8 cellular contexts compared by ENCODE assay signal in the genomic region with DNA sequence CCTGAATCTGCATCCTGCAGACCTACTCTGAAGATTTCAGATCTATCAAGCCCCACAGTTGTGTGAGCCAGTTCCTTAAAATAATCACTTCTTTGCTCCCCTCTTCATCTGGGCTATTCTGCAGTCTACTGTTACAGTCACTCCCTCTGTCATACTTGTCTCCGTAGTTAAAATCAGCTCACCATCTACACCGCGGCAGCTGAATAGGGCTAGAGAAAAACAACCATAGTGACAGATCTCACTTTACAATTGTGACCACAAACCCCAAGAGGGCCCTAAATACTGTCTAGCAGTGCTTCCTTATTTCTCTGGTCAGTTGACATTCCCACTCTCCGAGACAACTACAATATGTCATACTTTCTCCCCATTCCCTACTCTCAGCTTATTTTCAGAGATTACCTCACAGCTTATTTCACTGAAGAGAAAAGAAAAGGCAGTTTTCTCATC. TPM values are rescaled to one million over a fixed set of nuclear protein-coding genes. Genes with fewer than 3 reads are reported as not detected.
DNase-seq lines count a peak whose midpoint lies in the region; ATAC-seq and TF ChIP-seq lines count a peak whose summit lies in the region.

No MANE protein-coding gene starts in this region.

- 94% methylated on average over 4 of the region's 4 CpGs for WGBS in SK-N-SH (ENCODE audit: low lambda C conversion rate)

- H3K27ac ChIP-seq in SK-N-SH (ENCODE audit: low read depth in 2 of 2, low read length in 1 of 2) (no peak overlapping the region), Peyer's patch (no peak overlapping the region)

- TF ChIP-seq RAD21 in SK-N-SH (IDR thresholded peaks at IDR 0.05; ENCODE audit: low read length): no peak

- CTCF ChIA-PET in SK-N-SH (lab: Yijun Ruan, JAX): interaction anchor here (1.2 kb wide), 1 partner anchor 131 kb away, joined by 4 read pairs; no protein-coding TSS in a partner anchor

- H3K27me3 ChIP-seq in SK-N-SH (ENCODE audit: insufficient read depth): no peaks in the 10 kb centered on the region
- H3K27me3 ChIP-seq in Peyer's patch: no peaks in the 10 kb centered on the region

- no peak overlapping the region for H2AFZ ChIP-seq in SK-N-SH (ENCODE audit: low read depth)

- H3K4me2 ChIP-seq in SK-N-SH: no peak overlapping the region

- no peaks in the 10 kb centered on the region for H3F3A ChIP-seq in SK-N-SH (replicated peaks; ENCODE audit: insufficient read depth)

- H3K9me3 ChIP-seq in SK-N-SH (no peaks in the 10 kb centered on the region), Peyer's patch (no peaks in the 10 kb centered on the region)

- TF ChIP-seq CTCF in SK-N-SH (IDR thresholded peaks at IDR 0.05): no peak
- no peak for TF ChIP-seq CTCF in Peyer's patch (IDR thresholded peaks at IDR 0.05)

- ATAC-seq in GM18861 (IDR thresholded peaks at IDR 0.05; ENCODE audit: unreplicated experiment) (peak; percentile 97), HG02642 (IDR thresholded peaks at IDR 0.05; ENCODE audit: poor library complexity, unreplicated experiment) (peak; percentile 75)

- peaks cover 4 to 9% of the 10 kb centered on the region in 2 experiments for H3K36me3 ChIP-seq in SK-N-SH (replicated peaks in 1 of 2; ENCODE audit: control insufficient read depth in 1 of 2, insufficient read depth in 2 of 2, low read length in 1 of 2)
- no peaks in the 10 kb centered on the region for H3K36me3 ChIP-seq in Peyer's patch

- peak; percentile 33 for DNase-seq in NOMO-1 treated with dmso at 0.1 percent for 144 hours (lab: John Stamatoyannopoulos, UW; ENCODE audit: unreplicated experiment)
- DNase-seq in myocyte (ENCODE audit: low read depth): peak; percentile 96
- no peak for DNase-seq in SK-N-SH
- DNase-seq in Peyer's patch: no peak
- DNase-seq in superior temporal gyrus (ENCODE audit: extremely low spot score): no peak
- DNase-seq in amygdala (lab: John Stamatoyannopoulos, UW): no peak

- H3K9ac ChIP-seq in SK-N-SH: no peak overlapping the region

- peaks cover 96% of the 10 kb centered on the region for H3K79me2 ChIP-seq in SK-N-SH (ENCODE audit: insufficient read depth)

- H4K20me1 ChIP-seq in SK-N-SH (ENCODE audit: insufficient read depth): peaks cover 4% of the 10 kb centered on the region; the same call in 1 of the 2 replicates

- POLR2A ChIA-PET in SK-N-SH (lab: Yijun Ruan, JAX): no interaction called here

- TF ChIP-seq EP300 in SK-N-SH (IDR thresholded peaks at IDR 0.05; ENCODE audit: borderline replicate concordance in 1 of 2, low read depth in 1 of 2, low read length in 1 of 2): no peak

- H3K4me1 ChIP-seq in SK-N-SH (ENCODE audit: control insufficient read depth in 1 of 2, insufficient read depth in 2 of 2, low read depth in 1 of 2, low read length in 1 of 2) (no peaks in the 10 kb centered on the region; a peak in 1 of 4 replicates), Peyer's patch (peaks cover 0 to 6% (median 0%) of the 10 kb centered on the region in 4 donors)

- no peak for TF ChIP-seq POLR2A in Peyer's patch (IDR thresholded peaks at IDR 0.05)

- no peak overlapping the region for H3K4me3 ChIP-seq in SK-N-SH (ENCODE audit: low read depth in 2 of 2, low read length in 1 of 2)
- H3K4me3 ChIP-seq in Peyer's patch: no peak overlapping the region

- H3K9me2 ChIP-seq in SK-N-SH: no peaks in the 10 kb centered on the region

TF ChIP-seq in SK-N-SH, 30 proteins besides CTCF, POLR2A, EP300 and RAD21:
- TF ChIP-seq RCOR1 (IDR thresholded peaks at IDR 0.05; ENCODE audit: low read length) (no peak), FOXJ3 (CRISPR knock-in tag; IDR thresholded peaks at IDR 0.05) (no peak), MXI1 (IDR thresholded peaks at IDR 0.05; ENCODE audit: low read depth, low read length) (no peak), ELF1 (IDR thresholded peaks at IDR 0.05) (no peak), NFIC (IDR thresholded peaks at IDR 0.05; ENCODE audit: borderline replicate concordance) (no peak), RFX5 (IDR thresholded peaks at IDR 0.05; ENCODE audit: low read length) (no peak), EZH2phosphoT487 (IDR thresholded peaks at IDR 0.05; ENCODE audit: borderline replicate concordance, low read depth) (no peak), GABPA (IDR thresholded peaks at IDR 0.05; ENCODE audit: low read depth) (no peak), MEF2A (IDR thresholded peaks at IDR 0.05; ENCODE audit: borderline replicate concordance, low read depth) (no peak), YY1 (IDR thresholded peaks at IDR 0.05; ENCODE audit: low read depth) (no peak), FOSL2 (IDR thresholded peaks at IDR 0.05; ENCODE audit: borderline replicate concordance, low read depth) (no peak), TCF12 (IDR thresholded peaks at IDR 0.05) (no peak), SMC3 (IDR thresholded peaks at IDR 0.05; ENCODE audit: low read depth, low read length) (no peak), TEAD4 (IDR thresholded peaks at IDR 0.05; ENCODE audit: borderline replicate concordance, insufficient read depth) (no peak)
- TF ChIP-seq, protein P1, sequence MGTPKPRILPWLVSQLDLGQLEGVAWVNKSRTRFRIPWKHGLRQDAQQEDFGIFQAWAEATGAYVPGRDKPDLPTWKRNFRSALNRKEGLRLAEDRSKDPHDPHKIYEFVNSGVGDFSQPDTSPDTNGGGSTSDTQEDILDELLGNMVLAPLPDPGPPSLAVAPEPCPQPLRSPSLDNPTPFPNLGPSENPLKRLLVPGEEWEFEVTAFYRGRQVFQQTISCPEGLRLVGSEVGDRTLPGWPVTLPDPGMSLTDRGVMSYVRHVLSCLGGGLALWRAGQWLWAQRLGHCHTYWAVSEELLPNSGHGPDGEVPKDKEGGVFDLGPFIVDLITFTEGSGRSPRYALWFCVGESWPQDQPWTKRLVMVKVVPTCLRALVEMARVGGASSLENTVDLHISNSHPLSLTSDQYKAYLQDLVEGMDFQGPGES (IDR thresholded peaks at IDR 0.05; ENCODE audit: low read depth, low read length): no peak
- TF ChIP-seq, protein P2, sequence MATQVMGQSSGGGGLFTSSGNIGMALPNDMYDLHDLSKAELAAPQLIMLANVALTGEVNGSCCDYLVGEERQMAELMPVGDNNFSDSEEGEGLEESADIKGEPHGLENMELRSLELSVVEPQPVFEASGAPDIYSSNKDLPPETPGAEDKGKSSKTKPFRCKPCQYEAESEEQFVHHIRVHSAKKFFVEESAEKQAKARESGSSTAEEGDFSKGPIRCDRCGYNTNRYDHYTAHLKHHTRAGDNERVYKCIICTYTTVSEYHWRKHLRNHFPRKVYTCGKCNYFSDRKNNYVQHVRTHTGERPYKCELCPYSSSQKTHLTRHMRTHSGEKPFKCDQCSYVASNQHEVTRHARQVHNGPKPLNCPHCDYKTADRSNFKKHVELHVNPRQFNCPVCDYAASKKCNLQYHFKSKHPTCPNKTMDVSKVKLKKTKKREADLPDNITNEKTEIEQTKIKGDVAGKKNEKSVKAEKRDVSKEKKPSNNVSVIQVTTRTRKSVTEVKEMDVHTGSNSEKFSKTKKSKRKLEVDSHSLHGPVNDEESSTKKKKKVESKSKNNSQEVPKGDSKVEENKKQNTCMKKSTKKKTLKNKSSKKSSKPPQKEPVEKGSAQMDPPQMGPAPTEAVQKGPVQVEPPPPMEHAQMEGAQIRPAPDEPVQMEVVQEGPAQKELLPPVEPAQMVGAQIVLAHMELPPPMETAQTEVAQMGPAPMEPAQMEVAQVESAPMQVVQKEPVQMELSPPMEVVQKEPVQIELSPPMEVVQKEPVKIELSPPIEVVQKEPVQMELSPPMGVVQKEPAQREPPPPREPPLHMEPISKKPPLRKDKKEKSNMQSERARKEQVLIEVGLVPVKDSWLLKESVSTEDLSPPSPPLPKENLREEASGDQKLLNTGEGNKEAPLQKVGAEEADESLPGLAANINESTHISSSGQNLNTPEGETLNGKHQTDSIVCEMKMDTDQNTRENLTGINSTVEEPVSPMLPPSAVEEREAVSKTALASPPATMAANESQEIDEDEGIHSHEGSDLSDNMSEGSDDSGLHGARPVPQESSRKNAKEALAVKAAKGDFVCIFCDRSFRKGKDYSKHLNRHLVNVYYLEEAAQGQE (IDR thresholded peaks at IDR 0.05; ENCODE audit: low read depth, low read length): no peak
- TF ChIP-seq, protein P3, sequence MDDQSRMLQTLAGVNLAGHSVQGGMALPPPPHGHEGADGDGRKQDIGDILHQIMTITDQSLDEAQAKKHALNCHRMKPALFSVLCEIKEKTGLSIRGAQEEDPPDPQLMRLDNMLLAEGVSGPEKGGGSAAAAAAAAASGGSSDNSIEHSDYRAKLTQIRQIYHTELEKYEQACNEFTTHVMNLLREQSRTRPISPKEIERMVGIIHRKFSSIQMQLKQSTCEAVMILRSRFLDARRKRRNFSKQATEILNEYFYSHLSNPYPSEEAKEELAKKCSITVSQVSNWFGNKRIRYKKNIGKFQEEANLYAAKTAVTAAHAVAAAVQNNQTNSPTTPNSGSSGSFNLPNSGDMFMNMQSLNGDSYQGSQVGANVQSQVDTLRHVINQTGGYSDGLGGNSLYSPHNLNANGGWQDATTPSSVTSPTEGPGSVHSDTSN (IDR thresholded peaks at IDR 0.05): no peak
TF ChIP-seq in SK-N-SH: peak in this region for 0.

RNA-seq across cellular contexts. Expression of a gene that starts 12.9 kb away (rescaled TPM):
- total RNA-seq in myocyte (52.2 and 112 TPM in 2 replicates), Peyer's patch (10 to 100 TPM; 19.8 to 41.0 (median 25.7) TPM)
- 29.0 TPM for polyA plus RNA-seq in myocyte (2012)
- 14.0 and 17.5 TPM in 2 replicates for polyA plus RNA-seq in SK-N-SH (2012; rRNA removed)
- 23.3 and 24.5 TPM in 2 replicates for polyA plus RNA-seq in SK-N-SH (2012; cell fraction: cytosol; rRNA removed)
- 10.0 and 13.0 TPM in 2 replicates for polyA plus RNA-seq in SK-N-SH (2012; cell fraction: nucleus; rRNA removed)

Comparison
In these comparisons a context has a peak if more than half of its experiments do, and no peak if none do; other contexts are left out.
1. DNase-seq: peak in NOMO-1 treated with dmso at 0.1 percent for 144 hours (single experiment) and myocyte (single experiment); none in SK-N-SH (single experiment), Peyer's patch (0 of 3), superior temporal gyrus (single experiment) and amygdala (0 of 56).